In genomic region chr15:90154861-90155626, GRCh38 we compare ENCODE assay signal across 1 cellular context.
TF ChIP-seq lines count a peak whose summit lies in the region.

No MANE protein-coding gene starts in this region.

TF ChIP-seq in HEK293, 187 proteins besides CTCF, POLR2A, EP300 and RAD21 (continued from another document):
- TF ChIP-seq ZNF449 (tag by site-specific recombination; IDR thresholded peaks at IDR 0.05) (no peak), ZFP41 (tag by site-specific recombination; IDR thresholded peaks at IDR 0.05; ENCODE audit: borderline replicate concordance) (no peak), ZNF76 (tag by site-specific recombination; IDR thresholded peaks at IDR 0.05; ENCODE audit: borderline replicate concordance, low read depth) (no peak), WT1 (tag by site-specific recombination; IDR thresholded peaks at IDR 0.05) (no peak), ZNF629 (tag by site-specific recombination; IDR thresholded peaks at IDR 0.05) (peak; percentile 98), ZNF302 (tag by site-specific recombination; IDR thresholded peaks at IDR 0.05; ENCODE audit: low read depth) (0 out of 2 replicates have a peak, but pooled peaks have one; percentile 17), ZNF398 (tag by site-specific recombination; IDR thresholded peaks at IDR 0.05) (peak; percentile 91), ZNF596 (tag by site-specific recombination; IDR thresholded peaks at IDR 0.05) (no peak), ZNF777 (tag by site-specific recombination; IDR thresholded peaks at IDR 0.05; ENCODE audit: borderline replicate concordance) (no peak)
